Comparison of ENCODE assay signal across 7 cellular contexts in the genomic region with DNA sequence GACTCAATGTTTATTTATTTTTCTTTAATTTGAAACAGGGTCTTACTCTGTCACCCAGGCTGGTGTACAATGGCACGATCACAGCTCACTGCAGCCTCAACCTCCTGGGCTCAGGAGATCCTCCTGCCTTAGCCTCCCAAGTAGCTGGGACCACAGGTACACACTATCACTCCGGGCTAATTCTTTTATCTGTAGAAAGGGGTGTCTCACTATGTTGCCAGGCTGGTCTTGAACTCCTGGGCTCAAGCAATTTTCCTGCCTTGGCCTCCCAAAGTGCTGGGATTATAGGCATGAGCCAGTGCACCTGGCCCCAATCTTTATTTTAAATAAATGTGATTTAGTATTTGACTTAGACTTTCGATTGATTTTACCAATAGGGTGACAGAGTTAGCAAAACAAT. TPM values are rescaled to one million over a fixed set of nuclear protein-coding genes. Genes with fewer than 3 reads are reported as not detected.
A peak's percentile ranks its signal among the peaks of the same experiment; 100 is the strongest.
DNase-seq lines count a peak whose midpoint lies in the region; ATAC-seq and TF ChIP-seq lines count a peak whose summit lies in the region.
"Not testable (repeated sequence)": the region's sequence is repeated elsewhere in the genome, so short reads cannot be mapped to it uniquely, and the experiment has no call there.

No MANE protein-coding gene starts in this region.

- peaks cover 14% of the 10 kb centered on the region for H3K79me1 ChIP-seq in mesenchymal stem cell (replicated peaks; ENCODE audit: low read length, poor library complexity, severe bottlenecking)

- not testable (repeated sequence) for H3K14ac ChIP-seq in mesenchymal stem cell (ENCODE audit: low read length in 2 of 2)

- H4K8ac ChIP-seq in mesenchymal stem cell (ENCODE audit: low read length), result not testable (repeated sequence)

- not testable (repeated sequence) for H2BK15ac ChIP-seq in mesenchymal stem cell (ENCODE audit: low read depth, poor library complexity, severe bottlenecking)

- not testable (repeated sequence) for H4K20me1 ChIP-seq in OCI-LY7 (ENCODE audit: insufficient read depth, low read length); mammary epithelial cell (ENCODE audit: insufficient read depth, low read length)

- dilution Hi-C loops in mammary epithelial cell (cut with HindIII; ENCODE audit: low sequenced_read_pairs), result not testable (repeated sequence)

- POLR2A ChIA-PET in OCI-LY7 (lab: Charles Lee), result interaction anchor here (0.7 to 14.5 kb wide), 5 partner anchors 9 to 1137 kb away, joined by 3 to 178 read pairs (median 5); no protein-coding TSS in a partner anchor

- H3K27ac Mint-ChIP-seq in Calu3 (ENCODE audit: unreplicated experiment), result peak overlapping the region; percentile 92
- peak overlapping the region; percentile 71 for H3K27ac Mint-ChIP-seq in activated T-cell treated with anti-CD3 and anti-CD28 coated beads, Interleukin-2, amount 50 U/mL, for 72 hours
- H3K27ac Mint-ChIP-seq in stimulated activated effector memory CD8-positive, alpha-beta T cell treated with anti-CD3 and anti-CD28 coated beads, Interleukin-12 subunit alpha, Interleukin-12 subunit beta, amount 100 ng/mL, for 72 hours, result peak overlapping the region; percentile 73

- H3K9me3 Mint-ChIP-seq in Calu3 (ENCODE audit: low read depth, unreplicated experiment); activated T-cell treated with anti-CD3 and anti-CD28 coated beads, Interleukin-2, amount 50 U/mL, for 72 hours; stimulated activated effector memory CD8-positive, alpha-beta T cell treated with anti-CD3 and anti-CD28 coated beads, Interleukin-12 subunit alpha, Interleukin-12 subunit beta, amount 100 ng/mL, for 72 hours: not testable (repeated sequence)

- H3K18ac ChIP-seq in mesenchymal stem cell (ENCODE audit: low read depth in 1 of 2, low read length in 2 of 2), result not testable (repeated sequence)

- H3K27me3 ChIP-seq in mammary epithelial cell (ENCODE audit: insufficient read depth, low read length); mesenchymal stem cell (ENCODE audit: control insufficient read depth in 1 of 2, insufficient read depth in 1 of 2, low read length in 2 of 2): not testable (repeated sequence)

- H3K9me3 ChIP-seq in OCI-LY7 (ENCODE audit: low read length); SK-N-MC (ENCODE audit: low read depth, low read length); mammary epithelial cell (replicated peaks; ENCODE audit: insufficient read depth, low read length); mesenchymal stem cell (ENCODE audit: control insufficient read depth, low read length): not testable (repeated sequence)

- not testable (repeated sequence) for H3K27ac ChIP-seq in OCI-LY7 (ENCODE audit: low read depth, low read length, poor library complexity, severe bottlenecking)
- H3K27ac ChIP-seq in SK-N-MC (peak overlapping the region; percentile 71), mammary epithelial cell (ENCODE audit: insufficient read depth, low read depth, low read length) (peak overlapping the region; percentile 90), mesenchymal stem cell (ENCODE audit: low read length, poor library complexity, severe bottlenecking) (peak overlapping the region; percentile 77)

- not testable (repeated sequence) for TF ChIP-seq CTCF in Calu3 (IDR thresholded peaks at IDR 0.05; ENCODE audit: unreplicated experiment); OCI-LY7 (conservative IDR thresholded peaks at IDR 0.05; ENCODE audit: low read length); mammary epithelial cell (conservative IDR thresholded peaks at IDR 0.05 in 1 of 2, IDR thresholded peaks at IDR 0.05 in 1 of 2; ENCODE audit: extremely low read depth in 1 of 2, insufficient read depth in 1 of 2, low read depth in 1 of 2, low read length in 2 of 2)

- not testable (repeated sequence) for H3K27me3 Mint-ChIP-seq in Calu3 (ENCODE audit: unreplicated experiment); activated T-cell treated with anti-CD3 and anti-CD28 coated beads, Interleukin-2, amount 50 U/mL, for 72 hours (ENCODE audit: low read depth)

- peak overlapping the region; percentile 73 for H3K4me2 ChIP-seq in OCI-LY7 (ENCODE audit: low read length)
- peak overlapping the region; percentile 35 for H3K4me2 ChIP-seq in mammary epithelial cell (ENCODE audit: insufficient read depth, low read depth, low read length)
- H3K4me2 ChIP-seq in mesenchymal stem cell (ENCODE audit: low read length, poor library complexity, severe bottlenecking), result not testable (repeated sequence)

- H2BK120ac ChIP-seq in mesenchymal stem cell (ENCODE audit: low read depth, low read length), result not testable (repeated sequence)

- H3K4me1 ChIP-seq in OCI-LY7 (ENCODE audit: insufficient read depth, low read length, poor library complexity, severe bottlenecking) (peaks cover 70% of the 10 kb centered on the region), mammary epithelial cell (ENCODE audit: insufficient read depth, low read length) (peaks cover 39% of the 10 kb centered on the region)
- not testable (repeated sequence) for H3K4me1 ChIP-seq in mesenchymal stem cell (ENCODE audit: control insufficient read depth, insufficient read depth, low read depth, low read length)

- not testable (repeated sequence) for H3K36me3 ChIP-seq in OCI-LY7 (ENCODE audit: insufficient read depth, low read length); SK-N-MC (ENCODE audit: insufficient read depth, low read length); mammary epithelial cell (ENCODE audit: insufficient read depth, low read length); mesenchymal stem cell (ENCODE audit: control insufficient read depth in 1 of 2, insufficient read depth in 2 of 2, low read depth in 1 of 2, low read length in 2 of 2)

- WGBS in mammary epithelial cell (ENCODE audit: low coverage, missing lambda C conversion rate), result 54% methylated on average over 3 of the region's 3 CpGs
- 86% methylated on average over 3 of the region's 3 CpGs for WGBS in mesenchymal stem cell

- not testable (repeated sequence) for H3K4ac ChIP-seq in mesenchymal stem cell (ENCODE audit: low read depth in 1 of 2, low read length in 2 of 2)

- in situ Hi-C loops in mammary epithelial cell (cut with MboI; ENCODE audit: low sequenced_read_pairs in 2 of 2), result not testable (repeated sequence)

- not testable (repeated sequence) for BruUV-seq in Calu3 (replicated peaks; lab: Mats Ljungman, UMichigan); OCI-LY7 (replicated peaks; lab: Mats Ljungman, UMichigan); mammary epithelial cell (replicated peaks; lab: Mats Ljungman, UMichigan)

- H3K9ac ChIP-seq in SK-N-MC (ENCODE audit: insufficient read length); mammary epithelial cell (ENCODE audit: insufficient read depth, low read length); mesenchymal stem cell (ENCODE audit: low read length): not testable (repeated sequence)

- CTCF ChIA-PET in Calu3 (lab: Charles Lee), result interaction anchor here (0.6 to 1.2 kb wide), 8 partner anchors 15 to 977 kb away, joined by 3 to 10 read pairs (median 4); no protein-coding TSS in a partner anchor
- CTCF ChIA-PET in OCI-LY7 (lab: Charles Lee; ENCODE audit: unreplicated experiment), result not testable (repeated sequence)
- CTCF ChIA-PET in mammary epithelial cell (lab: Charles Lee; ENCODE audit: low non-redundant PET), result interaction anchor here (0.9 kb wide), 1 partner anchor 569 kb away, joined by 4 read pairs; no protein-coding TSS in a partner anchor

- not testable (repeated sequence) for DNase-seq in Calu3; OCI-LY7 (ENCODE audit: low spot score); SK-N-MC (ENCODE audit: low read depth, low spot score); activated T-cell treated with anti-CD3 and anti-CD28 coated beads, Interleukin-2, amount 50 U/mL, for 72 hours; mammary epithelial cell; mesenchymal stem cell; stimulated activated effector memory CD8-positive, alpha-beta T cell treated with anti-CD3 and anti-CD28 coated beads, Interleukin-12 subunit alpha, Interleukin-12 subunit beta, amount 100 ng/mL, for 72 hours (ENCODE audit: low spot score in 2 of 2)

- H3K9me2 ChIP-seq in OCI-LY7 (ENCODE audit: insufficient read depth, low read length), result not testable (repeated sequence)

- H2BK5ac ChIP-seq in mesenchymal stem cell (ENCODE audit: low read depth, low read length, poor library complexity, severe bottlenecking), result peak overlapping the region; percentile 24

- peak overlapping the region; percentile 94 for H2AK5ac ChIP-seq in mesenchymal stem cell (ENCODE audit: low read length, severe bottlenecking)

- H3K36me3 Mint-ChIP-seq in Calu3 (ENCODE audit: insufficient read depth, unreplicated experiment), result peaks cover 55% of the 10 kb centered on the region
- H3K36me3 Mint-ChIP-seq in activated T-cell treated with anti-CD3 and anti-CD28 coated beads, Interleukin-2, amount 50 U/mL, for 72 hours (ENCODE audit: insufficient read depth in 2 of 2); stimulated activated effector memory CD8-positive, alpha-beta T cell treated with anti-CD3 and anti-CD28 coated beads, Interleukin-12 subunit alpha, Interleukin-12 subunit beta, amount 100 ng/mL, for 72 hours: not testable (repeated sequence)

- not testable (repeated sequence) for ATAC-seq in activated T-cell treated with anti-CD3 and anti-CD28 coated beads, Interleukin-2, amount 50 U/mL, for 72 hours (replicated peaks in 1 of 2); stimulated activated effector memory CD8-positive, alpha-beta T cell treated with anti-CD3 and anti-CD28 coated beads, Interleukin-12 subunit alpha, Interleukin-12 subunit beta, amount 100 ng/mL, for 72 hours

- not testable (repeated sequence) for H4K91ac ChIP-seq in mesenchymal stem cell (ENCODE audit: low read length)

- H2AFZ ChIP-seq in OCI-LY7 (ENCODE audit: low read length), result peak overlapping the region; percentile 27; the same call in 1 of the 2 replicates
- H2AFZ ChIP-seq in mammary epithelial cell (ENCODE audit: low read depth, low read length); mesenchymal stem cell (ENCODE audit: low read depth, low read length): not testable (repeated sequence)

- not testable (repeated sequence) for H2BK12ac ChIP-seq in mesenchymal stem cell (ENCODE audit: low read length in 2 of 2)

- not testable (repeated sequence) for H3K4me3 ChIP-seq in OCI-LY7 (ENCODE audit: low read depth, low read length, poor library complexity, severe bottlenecking); mammary epithelial cell (replicated peaks in 1 of 3; ENCODE audit: insufficient read depth in 1 of 3, low read depth in 2 of 3, low read length in 3 of 3); mesenchymal stem cell (ENCODE audit: insufficient read depth in 1 of 2, low read depth in 1 of 2, low read length in 2 of 2)
- H3K4me3 ChIP-seq in SK-N-MC, result peak overlapping the region; percentile 27

- H3K4me1 Mint-ChIP-seq in Calu3 (ENCODE audit: low read depth, unreplicated experiment), result peaks cover 53% of the 10 kb centered on the region
- H3K4me1 Mint-ChIP-seq in activated T-cell treated with anti-CD3 and anti-CD28 coated beads, Interleukin-2, amount 50 U/mL, for 72 hours (ENCODE audit: low read depth), result peaks cover 17% of the 10 kb centered on the region
- H3K4me1 Mint-ChIP-seq in stimulated activated effector memory CD8-positive, alpha-beta T cell treated with anti-CD3 and anti-CD28 coated beads, Interleukin-12 subunit alpha, Interleukin-12 subunit beta, amount 100 ng/mL, for 72 hours, result peaks cover 10% of the 10 kb centered on the region

- intact Hi-C loops in Calu3 (cut with micrococcal nuclease; ENCODE audit: unreplicated experiment) (loop anchor here (2.0 kb wide), 1 partner anchor 16 kb away; no protein-coding TSS in a partner anchor), OCI-LY7 (cut with micrococcal nuclease; ENCODE audit: unreplicated experiment) (loop anchor here (5.0 to 10.0 kb wide), 3 partner anchors 928 to 1130 kb away; no protein-coding TSS in a partner anchor)
- intact Hi-C loops in mammary epithelial cell (cut with micrococcal nuclease), result not testable (repeated sequence)

- H3K4me3 Mint-ChIP-seq in Calu3 (ENCODE audit: low read depth, unreplicated experiment), result peak overlapping the region; percentile 61
- not testable (repeated sequence) for H3K4me3 Mint-ChIP-seq in activated T-cell treated with anti-CD3 and anti-CD28 coated beads, Interleukin-2, amount 50 U/mL, for 72 hours; stimulated activated effector memory CD8-positive, alpha-beta T cell treated with anti-CD3 and anti-CD28 coated beads, Interleukin-12 subunit alpha, Interleukin-12 subunit beta, amount 100 ng/mL, for 72 hours

- not testable (repeated sequence) for H3K23ac ChIP-seq in mesenchymal stem cell (ENCODE audit: low read length in 2 of 2)

- H3K79me2 ChIP-seq in OCI-LY7 (ENCODE audit: insufficient read depth, low read depth, low read length), result peaks cover 62% of the 10 kb centered on the region
- H3K79me2 ChIP-seq in mammary epithelial cell (ENCODE audit: insufficient read depth, low read length), result peaks cover 89% of the 10 kb centered on the region

RNA-seq across cellular contexts. Expression of gene AP1S3, which starts 22.6 kb away (rescaled TPM):
- total RNA-seq in Calu3 (2022) (108 and 119 TPM in 2 replicates), OCI-LY7 (2022) (32.1 and 42.6 TPM in 2 replicates), mammary epithelial cell (10 to 100 TPM; 32.0 to 41.1 TPM)
- total RNA-seq in OCI-LY7 (2014; rRNA removed; shearing (Covaris generic)), result 7.0 and 11.2 TPM in 2 replicates
- 1 to 10 TPM; 5.2 to 5.6 TPM for total RNA-seq in activated T-cell treated with anti-CD3 and anti-CD28 coated beads, Interleukin-2, amount 50 U/mL, for 72 hours
- polyA plus RNA-seq in mammary epithelial cell, result 26.0 TPM
- 20.5 TPM for polyA minus RNA-seq in mammary epithelial cell
- 2.3 TPM for polyA plus RNA-seq in mesenchymal stem cell (2013, experiment 1 of 2)
- polyA plus RNA-seq in mesenchymal stem cell (2013, experiment 2 of 2), result 1.9 TPM
